In genomic region chr12:6452908-6453630, GRCh38 we compare ENCODE assay signal across 8 cellular contexts. TPM values are rescaled to one million over a fixed set of nuclear protein-coding genes. Genes with fewer than 3 reads are reported as not detected.
DNase-seq lines count a peak whose midpoint lies in the region; ATAC-seq and TF ChIP-seq lines count a peak whose summit lies in the region.

No MANE protein-coding gene starts in this region.

- H3F3A ChIP-seq in PC-3 (ENCODE audit: low read length, unreplicated experiment) = no peaks in the 10 kb centered on the region

- H2AFZ ChIP-seq in PC-3 (ENCODE audit: low read length) = no peak overlapping the region

- DNase-seq in Caco-2 (peak in 1 of 2 experiments; percentile 33), RWPE1 (ENCODE audit: low spot score) (no peak), epithelial cell of proximal tubule (ENCODE audit: low read depth) (no peak), osteocyte (ENCODE audit: extremely low spot score, unreplicated experiment) (no peak), middle frontal gyrus (ENCODE audit: extremely low spot score, low spot score) (no peak), NCI-H2227 (lab: John Stamatoyannopoulos, UW; ENCODE audit: unreplicated experiment) (no peak), PC-3 (no peak)

- H3K79me2 ChIP-seq in PC-3 (ENCODE audit: low read length) = no peaks in the 10 kb centered on the region

- intact Hi-C loops in Caco-2 (cut with micrococcal nuclease; ENCODE audit: unreplicated experiment) (loop anchor here (1.0 kb wide), 1 partner anchor 17 kb away; the partner anchor contains the start of gene VAMP1), PC-3 (cut with micrococcal nuclease) (no loop called here)

- H3K27me3 Mint-ChIP-seq in Caco-2 (ENCODE audit: insufficient read depth, unreplicated experiment) (no peaks in the 10 kb centered on the region), osteocyte (ENCODE audit: unreplicated experiment) (no peaks in the 10 kb centered on the region)

- peaks cover 9% of the 10 kb centered on the region; the same call in 1 of the 2 replicates for H3K4me1 ChIP-seq in Caco-2
- H3K4me1 ChIP-seq in PC-3 (ENCODE audit: insufficient read depth, low read length) = peaks cover 8% of the 10 kb centered on the region; the same call in 1 of the 2 replicates

- H3K27ac ChIP-seq in RWPE1 (peak overlapping the region; percentile 90), PC-3 (ENCODE audit: low read length) (no peak overlapping the region)

- H3K27ac Mint-ChIP-seq in Caco-2 (ENCODE audit: unreplicated experiment) (peak overlapping the region; percentile 93), osteocyte (ENCODE audit: unreplicated experiment) (peak overlapping the region; percentile 99)

- H3K4me3 ChIP-seq in Caco-2 (ENCODE audit: low read depth, low read length) = peak overlapping the region; percentile 82
- H3K4me3 ChIP-seq in epithelial cell of proximal tubule (ENCODE audit: low read depth, low read length) = peak overlapping the region; percentile 89
- no peak overlapping the region for H3K4me3 ChIP-seq in PC-3 (ENCODE audit: low read length)

- no peak overlapping the region for H3K9ac ChIP-seq in PC-3 (ENCODE audit: low read length)

- no peaks in the 10 kb centered on the region for H3K27me3 ChIP-seq in Caco-2 (replicated peaks; ENCODE audit: control insufficient read depth, insufficient read depth, low read length)
- no peaks in the 10 kb centered on the region for H3K27me3 ChIP-seq in PC-3 (ENCODE audit: low read length)

- no peak for ATAC-seq in PC-3
- no peak for ATAC-seq in HG03108 (IDR thresholded peaks at IDR 0.05; ENCODE audit: unreplicated experiment)

- H3K4me1 Mint-ChIP-seq in Caco-2 (ENCODE audit: low read depth, unreplicated experiment) (peaks cover 4% of the 10 kb centered on the region), osteocyte (ENCODE audit: unreplicated experiment) (peaks cover 29% of the 10 kb centered on the region)

- CTCF ChIA-PET in Caco-2 (lab: Charles Lee) (interaction anchor here (0.8 to 3.4 kb wide), 2 partner anchors 12 to 85 kb away, joined by 5 to 17 read pairs; no protein-coding TSS in a partner anchor), RWPE1 (lab: Yijun Ruan, JAX) (interaction anchor here (0.6 to 1.3 kb wide), 3 partner anchors 13 to 29 kb away, joined by 3 read pairs; no protein-coding TSS in a partner anchor), PC-3 (lab: Charles Lee) (interaction anchor here (0.5 kb wide), 1 partner anchor 369 kb away, joined by 5 read pairs; no protein-coding TSS in a partner anchor)

- H3K36me3 ChIP-seq in Caco-2 (ENCODE audit: control insufficient read depth, insufficient read depth, low read length) (no peaks in the 10 kb centered on the region), PC-3 (ENCODE audit: low read depth, low read length) (no peaks in the 10 kb centered on the region)

- H3K36me3 Mint-ChIP-seq in Caco-2 (ENCODE audit: insufficient read depth, unreplicated experiment) (peaks cover 17% of the 10 kb centered on the region), osteocyte (ENCODE audit: unreplicated experiment) (peaks cover 9% of the 10 kb centered on the region)

- TF ChIP-seq CTCF in Caco-2 (IDR thresholded peaks at IDR 0.05; ENCODE audit: insufficient read depth in 1 of 2, low read depth in 1 of 2, low read length in 1 of 2, severe bottlenecking in 1 of 2, unreplicated experiment in 1 of 2) = no peak
- no peak for TF ChIP-seq CTCF in RWPE1 (conservative IDR thresholded peaks at IDR 0.05; ENCODE audit: low read depth)
- no peak for TF ChIP-seq CTCF in epithelial cell of proximal tubule (conservative IDR thresholded peaks at IDR 0.05; ENCODE audit: low read depth, low read length)
- no peak for TF ChIP-seq CTCF in osteocyte (IDR thresholded peaks at IDR 0.05)
- no peak for TF ChIP-seq CTCF in PC-3 (conservative IDR thresholded peaks at IDR 0.05; ENCODE audit: low read depth, low read length)

- no peak overlapping the region for H3K4me2 ChIP-seq in PC-3 (ENCODE audit: low read length)

- H3K9me3 Mint-ChIP-seq in Caco-2 (ENCODE audit: unreplicated experiment) = no peaks in the 10 kb centered on the region
- no peaks in the 10 kb centered on the region for H3K9me3 Mint-ChIP-seq in osteocyte (ENCODE audit: unreplicated experiment)

- H3K9me2 ChIP-seq in PC-3 (replicated peaks; ENCODE audit: low read length) = no peaks in the 10 kb centered on the region

- H3K9me3 ChIP-seq in Caco-2 = no peaks in the 10 kb centered on the region
- H3K9me3 ChIP-seq in PC-3 (ENCODE audit: low read length) = no peaks in the 10 kb centered on the region

- POLR2A ChIA-PET in Caco-2 (lab: Charles Lee) = interaction anchor here (0.6 kb wide), 1 partner anchor 118 kb away, joined by 3 read pairs; no protein-coding TSS in a partner anchor
- POLR2A ChIA-PET in RWPE1 (lab: Yijun Ruan, JAX; ENCODE audit: low non-redundant PET) = no interaction called here
- POLR2A ChIA-PET in PC-3 (lab: Charles Lee; ENCODE audit: unreplicated experiment) = interaction anchor here (0.5 kb wide), 1 partner anchor 114 kb away, joined by 3 read pairs; no protein-coding TSS in a partner anchor

- H3K4me3 Mint-ChIP-seq in Caco-2 (ENCODE audit: unreplicated experiment) (peak overlapping the region; percentile 79), osteocyte (ENCODE audit: unreplicated experiment) (peak overlapping the region; percentile 85)

- BruUV-seq in Caco-2 (replicated peaks; lab: Mats Ljungman, UMichigan) = no TSS peak
- no TSS peak for BruUV-seq in PC-3 (replicated peaks; lab: Mats Ljungman, UMichigan)

- no peaks in the 10 kb centered on the region for H4K20me1 ChIP-seq in PC-3 (ENCODE audit: low read length)

RNA-seq across cellular contexts. Expression of gene TAPBPL, which starts 1.2 kb away (rescaled TPM):
- total RNA-seq in Caco-2 (2022) (9.1 and 9.7 TPM in 2 replicates), epithelial cell of proximal tubule (6.5 and 17.0 TPM in 2 replicates), osteocyte (13.1 and 17.0 TPM in 2 replicates), PC-3 (2014; rRNA removed) (0.47 and 1.8 TPM in 2 replicates)

RNA-seq across cellular contexts. Expression of gene CD27, which starts 8.3 kb away (rescaled TPM):
- not detected in 2 replicates for total RNA-seq in Caco-2 (2022)
- not detected in 2 replicates for total RNA-seq in epithelial cell of proximal tubule
- total RNA-seq in osteocyte = not detected in 2 replicates
- total RNA-seq in PC-3 (2014; rRNA removed) = not detected in 2 replicates

RNA-seq across cellular contexts. Expression of gene VAMP1, which starts 17.4 kb away (rescaled TPM):
- total RNA-seq in Caco-2 (2022) (8.4 and 9.7 TPM in 2 replicates), epithelial cell of proximal tubule (2.0 and 2.6 TPM in 2 replicates), osteocyte (6.9 and 9.1 TPM in 2 replicates), PC-3 (2014; rRNA removed) (9.3 and 13.9 TPM in 2 replicates)

RNA-seq across cellular contexts. Expression of gene MRPL51, which starts 40.0 kb away (rescaled TPM):
- total RNA-seq in Caco-2 (2022) (448 and 456 TPM in 2 replicates), epithelial cell of proximal tubule (132 and 156 TPM in 2 replicates), osteocyte (172 TPM in 2 replicates), PC-3 (2014; rRNA removed) (135 and 157 TPM in 2 replicates)

RNA-seq across cellular contexts. Expression of gene NCAPD2, which starts 40.8 kb away (rescaled TPM):
- total RNA-seq in Caco-2 (2022) = 204 and 218 TPM in 2 replicates
- 74.8 and 109 TPM in 2 replicates for total RNA-seq in epithelial cell of proximal tubule
- total RNA-seq in osteocyte = 36.4 and 36.9 TPM in 2 replicates
- total RNA-seq in PC-3 (2014; rRNA removed) = 105 TPM in 2 replicates
